ENCODE assay signal across 1 cellular context in the genomic region with DNA sequence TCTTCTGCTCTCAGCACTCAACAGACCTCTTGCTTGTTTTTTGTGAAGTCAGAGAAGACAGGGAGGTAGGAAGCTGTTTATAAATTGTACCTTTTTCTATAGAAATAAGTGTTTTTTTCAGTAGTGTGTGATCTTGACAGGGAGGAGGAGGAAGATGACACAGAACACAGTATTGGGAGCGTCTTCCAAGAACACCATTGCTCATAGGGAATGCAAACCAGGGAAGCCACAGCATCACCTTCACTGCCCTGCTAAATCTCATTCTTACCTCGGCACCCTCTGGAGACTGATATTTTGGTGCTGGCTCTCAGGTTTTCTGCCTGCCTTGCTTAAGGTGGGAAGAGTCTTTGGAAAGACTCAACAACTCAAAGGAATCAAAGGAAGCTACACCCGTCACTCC.
TF ChIP-seq lines count a peak whose summit lies in the region.

No MANE protein-coding gene starts in this region.

TF ChIP-seq in IMR-90, 13 proteins besides CTCF, POLR2A, EP300 and RAD21 (continued from another document):
- TF ChIP-seq BHLHE40 (IDR thresholded peaks at IDR 0.05; ENCODE audit: low read depth, low read length): no peak
- TF ChIP-seq, protein P1, sequence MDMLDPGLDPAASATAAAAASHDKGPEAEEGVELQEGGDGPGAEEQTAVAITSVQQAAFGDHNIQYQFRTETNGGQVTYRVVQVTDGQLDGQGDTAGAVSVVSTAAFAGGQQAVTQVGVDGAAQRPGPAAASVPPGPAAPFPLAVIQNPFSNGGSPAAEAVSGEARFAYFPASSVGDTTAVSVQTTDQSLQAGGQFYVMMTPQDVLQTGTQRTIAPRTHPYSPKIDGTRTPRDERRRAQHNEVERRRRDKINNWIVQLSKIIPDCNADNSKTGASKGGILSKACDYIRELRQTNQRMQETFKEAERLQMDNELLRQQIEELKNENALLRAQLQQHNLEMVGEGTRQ (IDR thresholded peaks at IDR 0.05; ENCODE audit: low read depth, low read length): no peak
- TF ChIP-seq CEBPB (IDR thresholded peaks at IDR 0.05; ENCODE audit: low read depth, low read length): no peak
- no peak for TF ChIP-seq NFE2L2 (IDR thresholded peaks at IDR 0.05; ENCODE audit: low read depth, low read length)
- TF ChIP-seq, protein P2, sequence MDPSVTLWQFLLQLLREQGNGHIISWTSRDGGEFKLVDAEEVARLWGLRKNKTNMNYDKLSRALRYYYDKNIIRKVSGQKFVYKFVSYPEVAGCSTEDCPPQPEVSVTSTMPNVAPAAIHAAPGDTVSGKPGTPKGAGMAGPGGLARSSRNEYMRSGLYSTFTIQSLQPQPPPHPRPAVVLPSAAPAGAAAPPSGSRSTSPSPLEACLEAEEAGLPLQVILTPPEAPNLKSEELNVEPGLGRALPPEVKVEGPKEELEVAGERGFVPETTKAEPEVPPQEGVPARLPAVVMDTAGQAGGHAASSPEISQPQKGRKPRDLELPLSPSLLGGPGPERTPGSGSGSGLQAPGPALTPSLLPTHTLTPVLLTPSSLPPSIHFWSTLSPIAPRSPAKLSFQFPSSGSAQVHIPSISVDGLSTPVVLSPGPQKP (IDR thresholded peaks at IDR 0.05; ENCODE audit: borderline replicate concordance, low read depth, low read length): no peak
- TF ChIP-seq SMC3 (IDR thresholded peaks at IDR 0.05; ENCODE audit: low read depth, low read length): no peak
- no peak for TF ChIP-seq MXI1 (IDR thresholded peaks at IDR 0.05; ENCODE audit: borderline replicate concordance, low read depth, low read length)
- TF ChIP-seq RFX5 (IDR thresholded peaks at IDR 0.05; ENCODE audit: low read depth, low read length): no peak
- no peak for TF ChIP-seq RCOR1 (IDR thresholded peaks at IDR 0.05; ENCODE audit: insufficient replicate concordance, low read length)
- no peak for TF ChIP-seq CHD1 (IDR thresholded peaks at IDR 0.05; ENCODE audit: low read depth, low read length)
- TF ChIP-seq MAZ (IDR thresholded peaks at IDR 0.05; ENCODE audit: borderline replicate concordance, low read depth, low read length): no peak
